Comparison of ENCODE assay signal across 20 cellular contexts in the genomic region with DNA sequence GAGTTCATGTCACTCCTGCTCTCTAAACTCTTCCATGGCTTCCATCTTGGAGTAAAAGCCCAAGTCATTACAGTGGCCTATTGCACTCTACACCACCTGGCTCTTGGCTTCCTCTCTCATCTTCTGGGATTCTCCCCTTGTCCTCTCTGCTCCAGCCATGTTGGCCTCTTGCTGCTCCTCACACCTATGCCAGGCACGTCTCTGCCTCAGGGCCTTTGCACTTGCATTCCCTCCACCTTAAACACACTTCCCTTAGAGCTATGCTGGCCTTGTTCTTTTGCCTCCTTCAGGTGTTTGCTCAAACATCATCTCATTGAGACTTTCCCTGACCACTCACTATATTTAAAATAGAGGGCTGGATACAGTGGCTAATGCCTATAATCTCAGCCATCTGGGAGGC. TPM values are rescaled to one million over a fixed set of nuclear protein-coding genes. Genes with fewer than 3 reads are reported as not detected.
DNase-seq lines count a peak whose midpoint lies in the region; TF ChIP-seq lines count a peak whose summit lies in the region.
"Had no signal": no experiment of that assay in that cellular context is flagged by ENCODE, and none has a peak within 500 bp of the region (broad histone marks: within the 10 kb centered on the region; RNA-seq: fewer than 3 reads in every experiment).

No MANE protein-coding gene starts in this region.

- TF ChIP-seq CTCF in HEK293 (tag by site-specific recombination; IDR thresholded peaks at IDR 0.05) = no peak
- no peak for TF ChIP-seq CTCF in endodermal cell (conservative IDR thresholded peaks at IDR 0.05)
- TF ChIP-seq CTCF in vagina (IDR thresholded peaks at IDR 0.05) = no peak

- no peak overlapping the region for H3K4me3 Mint-ChIP-seq in endodermal cell
- H3K4me3 Mint-ChIP-seq: B cell; CD4-positive, alpha-beta T cell; CD8-positive, alpha-beta T cell had no signal

- no peak overlapping the region for H3K27ac Mint-ChIP-seq in endodermal cell
- H3K27ac Mint-ChIP-seq: B cell; CD4-positive, alpha-beta T cell; CD8-positive, alpha-beta T cell had no signal

- 79 to 83% methylated on average over 1 of the region's 1 CpG for WGBS in endodermal cell (ENCODE audit: insufficient coverage in 1 of 2, insufficient read length in 1 of 2), 2 experiments

- TF ChIP-seq POLR2A in vagina (IDR thresholded peaks at IDR 0.05) = no peak

- intact Hi-C loops in vagina (cut with DNase I) = no loop called here

- H3K4me3 ChIP-seq in HEK293 (ENCODE audit: low read depth, low read length) (no peak overlapping the region), endodermal cell (ENCODE audit: low read length) (no peak overlapping the region), vagina (no peak overlapping the region)
- H3K4me3 ChIP-seq: A549; BLaER1 treated with 17β-estradiol and CSF1 and Interleukin-3, amounts not matched to agents 10 nM and 100 nM; GM12878 had no signal

- no peaks in the 10 kb centered on the region for H3K9me3 Mint-ChIP-seq in endodermal cell
- H3K9me3 Mint-ChIP-seq: CD4-positive, alpha-beta T cell; CD8-positive, alpha-beta T cell had no signal

- no peaks in the 10 kb centered on the region for H3K4me1 Mint-ChIP-seq in endodermal cell
- H3K4me1 Mint-ChIP-seq: B cell had no signal

- no peaks in the 10 kb centered on the region for H3K27me3 ChIP-seq in endodermal cell (ENCODE audit: control insufficient read depth, insufficient read depth, low read length, poor library complexity, severe bottlenecking)
- no peaks in the 10 kb centered on the region for H3K27me3 ChIP-seq in vagina
- H3K27me3 ChIP-seq: BLaER1 treated with 17β-estradiol and CSF1 and Interleukin-3, amounts not matched to agents 10 nM and 100 nM had no signal

- DNase-seq in endodermal cell (peak; percentile 27), vagina (ENCODE audit: extremely low spot score in 2 of 2) (peak; percentile 16 to 27), G401 (ENCODE audit: low spot score) (no peak)
- DNase-seq in stimulated activated CD4-positive, alpha-beta T cell treated with anti-CD3 and anti-CD28 coated beads, Interleukin-4, amount 100 ng/mL, for 24 hours = no peak
- DNase-seq: AML-193; Caco-2; Calu3; CD4-positive, alpha-beta T cell; CD8-positive, alpha-beta T cell; DMS79 treated with DMSO at 0.1 percent for 48 hours; GDM1 had no signal

- CTCF ChIA-PET in HEK293 (lab: Yijun Ruan, JAX) = no interaction called here

- no peaks in the 10 kb centered on the region for H3K36me3 Mint-ChIP-seq in endodermal cell (ENCODE audit: low read depth)
- H3K36me3 Mint-ChIP-seq: CD8-positive, alpha-beta T cell had no signal

- H3K9me3 ChIP-seq in HEK293 (ENCODE audit: control insufficient read depth, insufficient read depth, low read depth, low read length) (no peaks in the 10 kb centered on the region), endodermal cell (ENCODE audit: control insufficient read depth, low read length) (no peaks in the 10 kb centered on the region), vagina (no peaks in the 10 kb centered on the region)
- H3K9me3 ChIP-seq: A549; BLaER1 treated with 17β-estradiol and CSF1 and Interleukin-3, amounts not matched to agents 10 nM and 100 nM; Caco-2 had no signal

- H3K27ac ChIP-seq in HEK293 (ENCODE audit: extremely low read depth, low read depth, low read length) = no peak overlapping the region
- no peak overlapping the region for H3K27ac ChIP-seq in endodermal cell (ENCODE audit: low read depth, low read length)
- H3K27ac ChIP-seq in vagina = no peak overlapping the region
- H3K27ac ChIP-seq: 22Rv1; A549; BLaER1 treated with 17β-estradiol and CSF1 and Interleukin-3, amounts not matched to agents 10 nM and 100 nM; C4-2B had no signal

- POLR2A ChIA-PET in HEK293 (lab: Yijun Ruan, JAX) = no interaction called here

- H3K4me1 ChIP-seq in HEK293 (ENCODE audit: control insufficient read depth, insufficient read depth, low read length) = no peaks in the 10 kb centered on the region
- no peaks in the 10 kb centered on the region for H3K4me1 ChIP-seq in endodermal cell (ENCODE audit: control insufficient read depth, insufficient read depth, low read length)
- no peaks in the 10 kb centered on the region for H3K4me1 ChIP-seq in vagina
- H3K4me1 ChIP-seq: A549; BLaER1 treated with 17β-estradiol and CSF1 and Interleukin-3, amounts not matched to agents 10 nM and 100 nM; Caco-2 had no signal

- H3K9ac ChIP-seq in endodermal cell (ENCODE audit: extremely low read depth, low read length, poor library complexity, severe bottlenecking) = no peak overlapping the region
- H3K9ac ChIP-seq: BLaER1 treated with 17β-estradiol and CSF1 and Interleukin-3, amounts not matched to agents 10 nM and 100 nM had no signal

- H3K36me3 ChIP-seq in HEK293 (ENCODE audit: control insufficient read depth in 2 of 2, insufficient read depth in 1 of 2, low read length in 2 of 2) (no peaks in the 10 kb centered on the region), endodermal cell (ENCODE audit: control insufficient read depth, insufficient read depth, low read length) (no peaks in the 10 kb centered on the region), vagina (no peaks in the 10 kb centered on the region)
- H3K36me3 ChIP-seq: BLaER1 treated with 17β-estradiol and CSF1 and Interleukin-3, amounts not matched to agents 10 nM and 100 nM had no signal

- H3K27me3 Mint-ChIP-seq in endodermal cell (ENCODE audit: insufficient read depth) = peaks cover 4% of the 10 kb centered on the region

- in situ Hi-C loops in G401 (cut with HindIII; ENCODE audit: low sequenced_read_pairs) = no loop called here

TF ChIP-seq in HEK293, 187 proteins besides CTCF, POLR2A, EP300 and RAD21:
- TF ChIP-seq ZNF677 (tag by site-specific recombination; IDR thresholded peaks at IDR 0.05) (no peak), ZNF10 (tag by site-specific recombination; IDR thresholded peaks at IDR 0.05) (no peak), ZNF140 (tag by site-specific recombination; IDR thresholded peaks at IDR 0.05) (no peak), ZNF623 (tag by site-specific recombination; IDR thresholded peaks at IDR 0.05) (peak; percentile 60)
- TF ChIP-seq, protein P1, sequence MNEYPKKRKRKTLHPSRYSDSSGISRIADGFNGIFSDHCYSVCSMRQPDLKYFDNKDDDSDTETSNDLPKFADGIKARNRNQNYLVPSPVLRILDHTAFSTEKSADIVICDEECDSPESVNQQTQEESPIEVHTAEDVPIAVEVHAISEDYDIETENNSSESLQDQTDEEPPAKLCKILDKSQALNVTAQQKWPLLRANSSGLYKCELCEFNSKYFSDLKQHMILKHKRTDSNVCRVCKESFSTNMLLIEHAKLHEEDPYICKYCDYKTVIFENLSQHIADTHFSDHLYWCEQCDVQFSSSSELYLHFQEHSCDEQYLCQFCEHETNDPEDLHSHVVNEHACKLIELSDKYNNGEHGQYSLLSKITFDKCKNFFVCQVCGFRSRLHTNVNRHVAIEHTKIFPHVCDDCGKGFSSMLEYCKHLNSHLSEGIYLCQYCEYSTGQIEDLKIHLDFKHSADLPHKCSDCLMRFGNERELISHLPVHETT (tag by site-specific recombination; IDR thresholded peaks at IDR 0.05) = no peak
TF ChIP-seq in HEK293: peak in this region for 1.

RNA-seq across cellular contexts. Expression of a gene that starts 23.3 kb away (rescaled TPM):
- not detected for total RNA-seq in endodermal cell
- 0.21 TPM for polyA plus RNA-seq in endodermal cell (2013, experiment 1 of 2)
- 0.83 TPM for polyA plus RNA-seq in endodermal cell (2013, experiment 2 of 2)
- total RNA-seq in vagina = 3.4 TPM
- not detected in 2 replicates for total RNA-seq in G401 (2014; rRNA removed; shearing (Covaris generic))
- total RNA-seq: A172; B cell; Caco-2; Calu3; CD4-positive, alpha-beta T cell; CD8-positive, alpha-beta T cell; GM12878 had no signal
- polyA plus RNA-seq: BJ, GM12878 had no signal

Comparison
In these comparisons a context has a peak if more than half of its experiments do, and no peak if none do; other contexts are left out.
1. DNase-seq: peak in endodermal cell (single experiment) and vagina (2 of 2); none in G401 (single experiment) and stimulated activated CD4-positive, alpha-beta T cell treated with anti-CD3 and anti-CD28 coated beads, Interleukin-4, amount 100 ng/mL, for 24 hours (single experiment).